ENCODE assay signal across 9 cellular contexts in genomic region chr17:66724581-66725341, GRCh38.
DNase-seq lines count a peak whose midpoint lies in the region; ATAC-seq and TF ChIP-seq lines count a peak whose summit lies in the region.
"Had no signal": no experiment of that assay in that cellular context is flagged by ENCODE, and none has a peak within 500 bp of the region (broad histone marks: within the 10 kb centered on the region; RNA-seq: fewer than 3 reads in every experiment).

No MANE protein-coding gene starts in this region.

- POLR2A ChIA-PET in BJ (lab: Charles Lee), result no interaction called here

- peaks cover 64% of the 10 kb centered on the region for H3K4me1 Mint-ChIP-seq in brain

- H3K27ac Mint-ChIP-seq in brain, result peak overlapping the region in 4 of 5 experiments; percentile 79 to 91 (median 88)

- DNase-seq in BJ (ENCODE audit: low read depth), result peak; percentile 5
- DNase-seq in NCI-H1092 (lab: John Stamatoyannopoulos, UW), result peak; percentile 70
- DNase-seq in lung microvascular endothelial cell (ENCODE audit: low read depth in 2 of 2), result peak; percentile 45 to 74
- DNase-seq in HK-2 (ENCODE audit: unreplicated experiment), result no peak
- DNase-seq in NCI-H2107 (lab: John Stamatoyannopoulos, UW), result no peak
- DNase-seq in BE2C, result no peak
- DNase-seq: NCI-H1436 treated with DMSO at 0.1 percent for 48 hours had no signal

- H3K9me3 ChIP-seq in BE2C, result no peaks in the 10 kb centered on the region

- no peak for TF ChIP-seq CTCF in BJ (IDR thresholded peaks at IDR 0.05; ENCODE audit: insufficient read depth, low read depth, low read length)
- TF ChIP-seq CTCF in brain (conservative IDR thresholded peaks at IDR 0.05), result no peak
- TF ChIP-seq CTCF in BE2C (IDR thresholded peaks at IDR 0.05; ENCODE audit: low read depth, low read length), result no peak

- CTCF ChIA-PET in BJ (lab: Yijun Ruan, JAX), result interaction anchor here (0.7 to 3.5 kb wide), 4 partner anchors 8 to 178 kb away, joined by 3 to 17 read pairs (median 4); no protein-coding TSS in a partner anchor

- H3K36me3 ChIP-seq in BJ (ENCODE audit: control insufficient read depth, insufficient read depth, low read length) (no peaks in the 10 kb centered on the region; the same call in none of the 2 replicates), BE2C (no peaks in the 10 kb centered on the region)

- H3K4me3 Mint-ChIP-seq in brain, result peak overlapping the region in 2 of 5 experiments; percentile 27 to 35

- no peaks in the 10 kb centered on the region for H3K36me3 Mint-ChIP-seq in brain

- H3K27me3 Mint-ChIP-seq in brain, result peaks cover 8% of the 10 kb centered on the region

- H3K27me3 ChIP-seq in BJ (ENCODE audit: control insufficient read depth, insufficient read depth, low read length) (no peaks in the 10 kb centered on the region), BE2C (no peaks in the 10 kb centered on the region)

- no peak for ATAC-seq in HG03108 (IDR thresholded peaks at IDR 0.05; ENCODE audit: unreplicated experiment)

- H3K4me3 ChIP-seq in BJ (ENCODE audit: low read depth, low read length) (no peak overlapping the region), BE2C (ENCODE audit: low read depth, low read length) (no peak overlapping the region)

- peaks cover 8% of the 10 kb centered on the region for H3K4me1 ChIP-seq in BE2C

- no peaks in the 10 kb centered on the region for H3K9me3 Mint-ChIP-seq in brain

Comparison
In these comparisons a context has a peak if more than half of its experiments do, and no peak if none do; other contexts are left out.
1. DNase-seq: peak in BJ (single experiment), NCI-H1092 (single experiment) and lung microvascular endothelial cell (2 of 2); none in HK-2 (single experiment), NCI-H2107 (single experiment) and BE2C (single experiment).